ENCODE assay signal across 2 cellular contexts in genomic region chr1:210447456-210448057, GRCh38.
TF ChIP-seq lines count a peak whose summit lies in the region.

No MANE protein-coding gene starts in this region.

TF ChIP-seq in IMR-90, 13 proteins besides CTCF, POLR2A, EP300 and RAD21:
- no peak for TF ChIP-seq ELK1 (IDR thresholded peaks at IDR 0.05; ENCODE audit: borderline replicate concordance, low read depth, low read length)
- no peak for TF ChIP-seq CHD1 (IDR thresholded peaks at IDR 0.05; ENCODE audit: low read depth, low read length)
- no peak for TF ChIP-seq MAZ (IDR thresholded peaks at IDR 0.05; ENCODE audit: borderline replicate concordance, low read depth, low read length)
- no peak for TF ChIP-seq SMC3 (IDR thresholded peaks at IDR 0.05; ENCODE audit: low read depth, low read length)
- TF ChIP-seq RCOR1 (IDR thresholded peaks at IDR 0.05; ENCODE audit: insufficient replicate concordance, low read length) = no peak
- TF ChIP-seq FOS (IDR thresholded peaks at IDR 0.05; ENCODE audit: low read depth, low read length) = no peak
- TF ChIP-seq USF2 (IDR thresholded peaks at IDR 0.05; ENCODE audit: low read depth, low read length) = no peak
- TF ChIP-seq NFE2L2 (IDR thresholded peaks at IDR 0.05; ENCODE audit: low read depth, low read length) = no peak
- no peak for TF ChIP-seq RFX5 (IDR thresholded peaks at IDR 0.05; ENCODE audit: low read depth, low read length)

TF ChIP-seq in H1, 55 proteins besides CTCF, POLR2A, EP300 and RAD21:
- TF ChIP-seq BCL11A (IDR thresholded peaks at IDR 0.05; ENCODE audit: low read depth in 2 of 2, low read length in 2 of 2) (no peak), E2F6 (IDR thresholded peaks at IDR 0.05) (no peak), CBX8 (IDR thresholded peaks at IDR 0.05; ENCODE audit: borderline replicate concordance, low read depth, low read length) (no peak), BACH1 (IDR thresholded peaks at IDR 0.05; ENCODE audit: low read length) (no peak), MAX (IDR thresholded peaks at IDR 0.05) (no peak), RNF2 (IDR thresholded peaks at IDR 0.05; ENCODE audit: borderline replicate concordance, low read depth, low read length, missing control alignments, poor library complexity, severe bottlenecking) (no peak), PHF8 (conservative IDR thresholded peaks at IDR 0.05; ENCODE audit: low read depth, low read length) (no peak), TBP (IDR thresholded peaks at IDR 0.05; ENCODE audit: low read depth, low read length) (no peak), TCF12 (IDR thresholded peaks at IDR 0.05; ENCODE audit: low read depth, low read length) (no peak), TAF1 (IDR thresholded peaks at IDR 0.05; ENCODE audit: low read depth, low read length) (no peak), GABPA (IDR thresholded peaks at IDR 0.05; ENCODE audit: borderline replicate concordance, insufficient read depth, low read length) (no peak), CREB1 (IDR thresholded peaks at IDR 0.05) (no peak), CBX5 (IDR thresholded peaks at IDR 0.05; ENCODE audit: low read depth, low read length) (no peak), HDAC2 (IDR thresholded peaks at IDR 0.05; ENCODE audit: borderline replicate concordance in 1 of 2, low read depth in 2 of 2, low read length in 2 of 2) (no peak), RBBP5 (IDR thresholded peaks at IDR 0.05; ENCODE audit: borderline replicate concordance, low read depth, low read length) (no peak), POLR2AphosphoS5 (IDR thresholded peaks at IDR 0.05; ENCODE audit: low read depth, low read length) (no peak), JUND (IDR thresholded peaks at IDR 0.05; ENCODE audit: low read length) (no peak), ASH2L (IDR thresholded peaks at IDR 0.05; ENCODE audit: low read length) (no peak), CTBP2 (IDR thresholded peaks at IDR 0.05; ENCODE audit: borderline replicate concordance, insufficient read depth, insufficient read length, low read length) (no peak)
